In genomic region chr1:43056460-43056859, GRCh38 we compare ENCODE assay signal across 2 cellular contexts.
TF ChIP-seq lines count a peak whose summit lies in the region.

No MANE protein-coding gene starts in this region.

TF ChIP-seq in IMR-90, 13 proteins besides CTCF, POLR2A, EP300 and RAD21:
- TF ChIP-seq, protein P1, sequence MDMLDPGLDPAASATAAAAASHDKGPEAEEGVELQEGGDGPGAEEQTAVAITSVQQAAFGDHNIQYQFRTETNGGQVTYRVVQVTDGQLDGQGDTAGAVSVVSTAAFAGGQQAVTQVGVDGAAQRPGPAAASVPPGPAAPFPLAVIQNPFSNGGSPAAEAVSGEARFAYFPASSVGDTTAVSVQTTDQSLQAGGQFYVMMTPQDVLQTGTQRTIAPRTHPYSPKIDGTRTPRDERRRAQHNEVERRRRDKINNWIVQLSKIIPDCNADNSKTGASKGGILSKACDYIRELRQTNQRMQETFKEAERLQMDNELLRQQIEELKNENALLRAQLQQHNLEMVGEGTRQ (IDR thresholded peaks at IDR 0.05; ENCODE audit: low read depth, low read length), result no peak
- TF ChIP-seq, protein P2, sequence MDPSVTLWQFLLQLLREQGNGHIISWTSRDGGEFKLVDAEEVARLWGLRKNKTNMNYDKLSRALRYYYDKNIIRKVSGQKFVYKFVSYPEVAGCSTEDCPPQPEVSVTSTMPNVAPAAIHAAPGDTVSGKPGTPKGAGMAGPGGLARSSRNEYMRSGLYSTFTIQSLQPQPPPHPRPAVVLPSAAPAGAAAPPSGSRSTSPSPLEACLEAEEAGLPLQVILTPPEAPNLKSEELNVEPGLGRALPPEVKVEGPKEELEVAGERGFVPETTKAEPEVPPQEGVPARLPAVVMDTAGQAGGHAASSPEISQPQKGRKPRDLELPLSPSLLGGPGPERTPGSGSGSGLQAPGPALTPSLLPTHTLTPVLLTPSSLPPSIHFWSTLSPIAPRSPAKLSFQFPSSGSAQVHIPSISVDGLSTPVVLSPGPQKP (IDR thresholded peaks at IDR 0.05; ENCODE audit: borderline replicate concordance, low read depth, low read length), result no peak
- TF ChIP-seq SMC3 (IDR thresholded peaks at IDR 0.05; ENCODE audit: low read depth, low read length) (no peak), RFX5 (IDR thresholded peaks at IDR 0.05; ENCODE audit: low read depth, low read length) (no peak), MAZ (IDR thresholded peaks at IDR 0.05; ENCODE audit: borderline replicate concordance, low read depth, low read length) (no peak), CHD1 (IDR thresholded peaks at IDR 0.05; ENCODE audit: low read depth, low read length) (no peak), NFE2L2 (IDR thresholded peaks at IDR 0.05; ENCODE audit: low read depth, low read length) (no peak), FOS (IDR thresholded peaks at IDR 0.05; ENCODE audit: low read depth, low read length) (no peak), BHLHE40 (IDR thresholded peaks at IDR 0.05; ENCODE audit: low read depth, low read length) (no peak), MAFK (IDR thresholded peaks at IDR 0.05; ENCODE audit: low read depth, low read length) (no peak), CEBPB (IDR thresholded peaks at IDR 0.05; ENCODE audit: low read depth, low read length) (no peak), MXI1 (IDR thresholded peaks at IDR 0.05; ENCODE audit: borderline replicate concordance, low read depth, low read length) (no peak), RCOR1 (IDR thresholded peaks at IDR 0.05; ENCODE audit: insufficient replicate concordance, low read length) (no peak)

TF ChIP-seq in H1, 55 proteins besides CTCF, POLR2A, EP300 and RAD21:
- no peak for TF ChIP-seq KDM4A (IDR thresholded peaks at IDR 0.05; ENCODE audit: low read depth, low read length, severe bottlenecking)
- no peak for TF ChIP-seq SRF (IDR thresholded peaks at IDR 0.05; ENCODE audit: low read depth, low read length)
- TF ChIP-seq CHD2 (IDR thresholded peaks at IDR 0.05; ENCODE audit: low read length), result no peak
- no peak for TF ChIP-seq GABPA (IDR thresholded peaks at IDR 0.05; ENCODE audit: borderline replicate concordance, insufficient read depth, low read length)
- TF ChIP-seq JUN (IDR thresholded peaks at IDR 0.05; ENCODE audit: low read depth, low read length), result no peak
- no peak for TF ChIP-seq ATF3 (IDR thresholded peaks at IDR 0.05; ENCODE audit: insufficient read depth, low read depth, low read length)
- TF ChIP-seq, protein P3, sequence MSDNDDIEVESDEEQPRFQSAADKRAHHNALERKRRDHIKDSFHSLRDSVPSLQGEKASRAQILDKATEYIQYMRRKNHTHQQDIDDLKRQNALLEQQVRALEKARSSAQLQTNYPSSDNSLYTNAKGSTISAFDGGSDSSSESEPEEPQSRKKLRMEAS (IDR thresholded peaks at IDR 0.05), result no peak
- no peak for TF ChIP-seq ATF2 (IDR thresholded peaks at IDR 0.05; ENCODE audit: low read length)
TF ChIP-seq in H1: peak in this region for 0.
